In the genomic region with DNA sequence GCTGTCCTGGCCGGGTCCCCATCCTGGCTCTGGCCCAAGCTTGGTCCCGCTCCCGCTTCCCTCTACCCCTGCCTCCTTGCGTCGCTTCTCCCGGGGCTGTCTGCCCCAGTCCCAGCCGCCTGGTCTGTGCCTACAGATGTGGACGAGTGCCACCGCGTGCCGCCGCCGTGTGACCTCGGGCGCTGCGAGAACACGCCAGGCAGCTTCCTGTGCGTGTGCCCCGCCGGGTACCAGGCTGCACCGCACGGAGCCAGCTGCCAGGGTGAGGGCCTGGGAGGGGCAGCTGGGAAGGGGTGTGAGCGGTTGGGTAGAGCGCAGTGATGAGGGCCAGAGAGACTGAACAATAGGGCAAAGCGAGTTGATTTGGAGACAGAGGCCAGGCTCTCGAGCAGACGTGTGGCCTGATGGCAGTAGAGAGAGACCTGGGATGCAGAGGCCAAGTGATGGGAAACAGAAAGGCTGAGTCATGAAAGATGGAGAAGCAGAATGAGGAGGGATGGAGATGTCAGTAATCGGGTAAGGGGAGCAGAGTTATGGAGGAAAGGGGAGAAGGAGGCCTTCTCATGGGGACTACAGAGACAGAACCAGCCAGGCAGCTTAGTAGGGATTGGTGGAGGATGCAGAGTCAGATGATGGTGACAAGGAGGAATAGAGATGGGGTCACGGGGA, we compare ENCODE assay signal across 8 cellular contexts. TPM values are rescaled to one million over a fixed set of nuclear protein-coding genes. Genes with fewer than 3 reads are reported as not detected.
A peak's percentile ranks its signal among the peaks of the same experiment; 100 is the strongest.
DNase-seq lines count a peak whose midpoint lies in the region; ATAC-seq and TF ChIP-seq lines count a peak whose summit lies in the region.

No MANE protein-coding gene starts in this region.

- H3K4me2 ChIP-seq in BLaER1 treated with 17β-estradiol and CSF1 and Interleukin-3, amounts not matched to agents 10 nM and 100 nM: peak overlapping the region; percentile 89 to 100 (median 99)

- H3K36me3 ChIP-seq in BLaER1 treated with 17β-estradiol and CSF1 and Interleukin-3, amounts not matched to agents 10 nM and 100 nM: peaks cover 0 to 1% (median 0%) of the 10 kb centered on the region in 11 experiments; a peak in 2 of 22 replicates

- no peaks in the 10 kb centered on the region; a peak in 1 of 22 replicates for H4K20me1 ChIP-seq in BLaER1 treated with 17β-estradiol and CSF1 and Interleukin-3, amounts not matched to agents 10 nM and 100 nM

- peaks cover 0 to 5% (median 0%) of the 10 kb centered on the region in 11 experiments; a peak in 1 of 22 replicates for H3K9me3 ChIP-seq in BLaER1 treated with 17β-estradiol and CSF1 and Interleukin-3, amounts not matched to agents 10 nM and 100 nM (replicated peaks in 1 of 11)

- ATAC-seq in foreskin keratinocyte (no peak), GM19395 (IDR thresholded peaks at IDR 0.05; ENCODE audit: unreplicated experiment) (no peak), GM21723 (IDR thresholded peaks at IDR 0.05; ENCODE audit: unreplicated experiment) (no peak)

- H3K27ac ChIP-seq in BLaER1 treated with 17β-estradiol and CSF1 and Interleukin-3, amounts not matched to agents 10 nM and 100 nM: peak overlapping the region in 10 of 11 experiments; percentile 50 to 83 (median 79); a peak in 20 of 22 replicates
- H3K27ac ChIP-seq in foreskin keratinocyte: peak overlapping the region; percentile 61

- H3K4me3 ChIP-seq in BLaER1 treated with 17β-estradiol and CSF1 and Interleukin-3, amounts not matched to agents 10 nM and 100 nM: peak overlapping the region; percentile 59 to 76 (median 62)

- H3K9ac ChIP-seq in BLaER1 treated with 17β-estradiol and CSF1 and Interleukin-3, amounts not matched to agents 10 nM and 100 nM: peak overlapping the region; percentile 50 to 83 (median 72); a peak in 20 of 22 replicates

- peaks cover 33 to 82% (median 65%) of the 10 kb centered on the region in 10 experiments for H3K4me1 ChIP-seq in BLaER1 treated with 17β-estradiol and CSF1 and Interleukin-3, amounts not matched to agents 10 nM and 100 nM
- peaks cover 10% of the 10 kb centered on the region for H3K4me1 ChIP-seq in foreskin keratinocyte

- DNase-seq in NCI-H1105 treated with DMSO at 0.1 percent for 48 hours (lab: John Stamatoyannopoulos, UW) (peak; percentile 13), activated T-helper 1 cell treated with Interleukin-2 at 50 U/mL for 16 hours (ENCODE audit: low read depth) (peak; percentile 56), foreskin keratinocyte (peak in 1 of 2 donors; percentile 58), pons (ENCODE audit: low spot score) (peak; percentile 59), dermis blood vessel endothelial cell (no peak)

- no peak for TF ChIP-seq CTCF in foreskin keratinocyte (conservative IDR thresholded peaks at IDR 0.05)

- no peaks in the 10 kb centered on the region for H3K27me3 ChIP-seq in BLaER1 treated with 17β-estradiol and CSF1 and Interleukin-3, amounts not matched to agents 10 nM and 100 nM
- H3K27me3 ChIP-seq in foreskin keratinocyte: no peaks in the 10 kb centered on the region

RNA-seq across cellular contexts. Expression of gene LTBP4, which starts 9.4 kb away (rescaled TPM):
- total RNA-seq in foreskin keratinocyte: 39.5 and 42.9 TPM in 2 replicates
- polyA plus RNA-seq in foreskin keratinocyte: 50.6 and 51.1 TPM in 2 replicates
- total RNA-seq in dermis blood vessel endothelial cell: 16.8 and 25.2 TPM in 2 replicates

RNA-seq across cellular contexts. Expression of gene SHKBP1, which starts 33.9 kb away (rescaled TPM):
- total RNA-seq in foreskin keratinocyte (53.0 and 64.8 TPM in 2 replicates), dermis blood vessel endothelial cell (27.7 and 67.0 TPM in 2 replicates)
- 87.0 and 108 TPM in 2 replicates for polyA plus RNA-seq in foreskin keratinocyte
